Comparison of ENCODE assay signal across 20 cellular contexts in genomic region chr13:84076280-84076679, GRCh38.
"Had no signal": no experiment of that assay in that cellular context is flagged by ENCODE, and none has a peak within 500 bp of the region (broad histone marks: within the 10 kb centered on the region; RNA-seq: fewer than 3 reads in every experiment).

No MANE protein-coding gene starts in this region.

- H3K4me1 Mint-ChIP-seq: T-cell had no signal

- ATAC-seq: Panc1, T-cell had no signal

- H3K27ac Mint-ChIP-seq: T-cell; T-helper 1 cell treated with Interleukin-12 subunit alpha and Interleukin-12 subunit beta and Interleukin-4 antibody, amounts not matched to agents 30 μg/mL and 1 μg/mL, for 36 hours had no signal

- DNase-seq: KBM-7, NCI-H1092, NCI-H1105 treated with DMSO at 0.1 percent for 48 hours, NCI-H1417 treated with DMSO at 0.1 percent for 48 hours, NCI-H146, NCI-H187, NCI-H2029, NCI-H2081 treated with DMSO at 0.1 percent for 48 hours, NCI-H2227 treated with DMSO at 0.1 percent for 48 hours, NCI-H524, NCI-H526 treated with DMSO at 0.1 percent for 48 hours, NCI-H748 treated with DMSO at 0.1 percent for 48 hours, SHP77, SK-N-SH, SW 1271, T-cell had no signal

- H3K27ac ChIP-seq: HL-60, RWPE1 had no signal

- H3K4me3 Mint-ChIP-seq: T-cell; T-helper 1 cell treated with Interleukin-12 subunit alpha and Interleukin-12 subunit beta and Interleukin-4 antibody, amounts not matched to agents 30 μg/mL and 1 μg/mL, for 36 hours had no signal

- H3K36me3 Mint-ChIP-seq: T-cell had no signal

- H3K9ac ChIP-seq: SK-N-SH had no signal

- H3K9me3 ChIP-seq: SK-N-SH had no signal

- H3K9me2 ChIP-seq: SK-N-SH had no signal

- H3K4me2 ChIP-seq: SK-N-SH had no signal

- H3K27me3 Mint-ChIP-seq: T-cell had no signal
